8 cellular contexts compared by ENCODE assay signal in genomic region chr12:96986883-96987523, GRCh38.
DNase-seq lines count a peak whose midpoint lies in the region; ATAC-seq and TF ChIP-seq lines count a peak whose summit lies in the region.

No MANE protein-coding gene starts in this region.

- H3K27me3 ChIP-seq in kidney epithelial cell (ENCODE audit: control insufficient read depth, insufficient read depth, low read length) = peaks cover 4% of the 10 kb centered on the region

- intact Hi-C loops in left colon (cut with DNase I, micrococcal nuclease) = loop anchor here in 1 of 2 donors (10.0 kb wide), 1 partner anchor 412 kb away; no protein-coding TSS in a partner anchor

- ATAC-seq in left colon = no peak

- no peak overlapping the region for H3K4me3 ChIP-seq in kidney epithelial cell (ENCODE audit: low read depth, low read length)

- H3K36me3 ChIP-seq in kidney epithelial cell (ENCODE audit: control insufficient read depth, insufficient read depth, low read length) = no peaks in the 10 kb centered on the region

- peak; percentile 58 for TF ChIP-seq CTCF in kidney epithelial cell (IDR thresholded peaks at IDR 0.05; ENCODE audit: insufficient read depth, low read length, poor library complexity, severe bottlenecking)

- DNase-seq in stimulated activated CD4-positive, alpha-beta T cell treated with anti-CD3 and anti-CD28 coated beads, Interleukin-15, amount 100 ng/mL, for 24 hours = peak; percentile 15
- no peak for DNase-seq in stimulated activated CD4-positive, alpha-beta T cell treated with anti-CD3 and anti-CD28 coated beads, Interleukin-2, amount 100 ng/mL, for 48 hours
- DNase-seq in NCI-H1436 treated with DMSO at 0.1 percent for 48 hours (lab: John Stamatoyannopoulos, UW) (peak; percentile 42), amniotic stem cell (lab: John Stamatoyannopoulos, UW) (peak; percentile 6), kidney epithelial cell (ENCODE audit: low read depth) (no peak), GOT3 (lab: John Stamatoyannopoulos, UW) (no peak), left colon (no peak)
- DNase-seq in activated CD8-positive, alpha-beta memory T cell treated with anti-CD3 and anti-CD28 coated beads for 24 hours = no peak

Comparison
In these comparisons a context has a peak if more than half of its experiments do, and no peak if none do; other contexts are left out.
1. DNase-seq: peak in stimulated activated CD4-positive, alpha-beta T cell treated with anti-CD3 and anti-CD28 coated beads, Interleukin-15, amount 100 ng/mL, for 24 hours (single experiment), NCI-H1436 treated with DMSO at 0.1 percent for 48 hours (single experiment) and amniotic stem cell (single experiment); none in stimulated activated CD4-positive, alpha-beta T cell treated with anti-CD3 and anti-CD28 coated beads, Interleukin-2, amount 100 ng/mL, for 48 hours (0 of 2), kidney epithelial cell (single experiment), GOT3 (single experiment), left colon (0 of 2) and activated CD8-positive, alpha-beta memory T cell treated with anti-CD3 and anti-CD28 coated beads for 24 hours (single experiment).